Comparison of ENCODE assay signal across 19 cellular contexts in genomic region chr1:43436371-43436770, GRCh38. TPM values are rescaled to one million over a fixed set of nuclear protein-coding genes. Genes with fewer than 3 reads are reported as not detected.
DNase-seq lines count a peak whose midpoint lies in the region; ATAC-seq, FAIRE-seq and TF ChIP-seq lines count a peak whose summit lies in the region.
"Had no signal": no experiment of that assay in that cellular context is flagged by ENCODE, and none has a peak within 500 bp of the region (broad histone marks: within the 10 kb centered on the region; RNA-seq: fewer than 3 reads in every experiment).

No MANE protein-coding gene starts in this region.

- TF ChIP-seq CTCF in H1 (IDR thresholded peaks at IDR 0.05; ENCODE audit: control extremely low read depth in 1 of 3, insufficient read depth in 1 of 3, low read depth in 1 of 3, low read length in 3 of 3): no peak
- TF ChIP-seq CTCF in nephron (IDR thresholded peaks at IDR 0.05; ENCODE audit: unreplicated experiment in 3 of 3): no peak
- TF ChIP-seq CTCF in thoracic aorta (IDR thresholded peaks at IDR 0.05): no peak
- TF ChIP-seq CTCF in gastrocnemius medialis (IDR thresholded peaks at IDR 0.05 in 4 of 5, conservative IDR thresholded peaks at IDR 0.05 in 1 of 5): no peak

- H2BK120ac ChIP-seq in H1 (replicated peaks; ENCODE audit: low read depth, low read length): no peak overlapping the region

- H3K27ac ChIP-seq in H1 (ENCODE audit: low read depth, low read length) (0 out of 2 replicates have a peak overlapping the region, but pooled peaks have one; percentile 40), thoracic aorta (peak overlapping the region; percentile 65 to 67), gastrocnemius medialis (peak overlapping the region in 1 of 4 donors; percentile 37)
- H3K27ac ChIP-seq in naive thymus-derived CD4-positive, alpha-beta T cell (ENCODE audit: low read depth, low read length): no peak overlapping the region
- H3K27ac ChIP-seq: foreskin keratinocyte, WERI-Rb-1 had no signal

- H3K9me3 ChIP-seq in adipocyte (ENCODE audit: control insufficient read depth, low read length): no peaks in the 10 kb centered on the region
- H3K9me3 ChIP-seq in H1 (ENCODE audit: insufficient read depth in 2 of 2, low read depth in 1 of 2, low read length in 1 of 2): no peaks in the 10 kb centered on the region
- no peaks in the 10 kb centered on the region for H3K9me3 ChIP-seq in thoracic aorta
- no peaks in the 10 kb centered on the region for H3K9me3 ChIP-seq in gastrocnemius medialis
- H3K9me3 ChIP-seq in naive thymus-derived CD4-positive, alpha-beta T cell (ENCODE audit: control insufficient read depth in 2 of 3, low read length in 3 of 3): no peaks in the 10 kb centered on the region
- H3K9me3 ChIP-seq: mucosa of descending colon had no signal

- no peaks in the 10 kb centered on the region for H3K27me3 Mint-ChIP-seq in nephron (ENCODE audit: low read depth)
- H3K27me3 Mint-ChIP-seq in activated CD4-positive, alpha-beta memory T cell treated with anti-CD3 and anti-CD28 coated beads for 36 hours: no peaks in the 10 kb centered on the region
- no peaks in the 10 kb centered on the region for H3K27me3 Mint-ChIP-seq in naive thymus-derived CD4-positive, alpha-beta T cell
- H3K27me3 Mint-ChIP-seq: CD4-positive, alpha-beta memory T cell had no signal

- H3K23ac ChIP-seq in H1 (ENCODE audit: insufficient read length): no peak overlapping the region

- FAIRE-seq in H1 (lab: Jason Lieb, UNC): no peak
- FAIRE-seq: colon, GM12878 had no signal

- no peak overlapping the region for H4K91ac ChIP-seq in H1 (replicated peaks; ENCODE audit: insufficient read length, low read length)

- no peak for TF ChIP-seq RAD21 in H1 (IDR thresholded peaks at IDR 0.05 in 1 of 2, conservative IDR thresholded peaks at IDR 0.05 in 1 of 2; ENCODE audit: low read depth in 2 of 2, low read length in 2 of 2)

- no peak overlapping the region for H2AFZ ChIP-seq in H1 (ENCODE audit: low read length)

- DNase-seq in adipocyte (ENCODE audit: low read depth) (peak; percentile 27), H1 (ENCODE audit: low read depth in 1 of 2, low spot score in 2 of 2) (no peak), thoracic aorta (ENCODE audit: low spot score) (no peak), gastrocnemius medialis (no peak)
- no peak for DNase-seq in activated CD4-positive, alpha-beta memory T cell treated with anti-CD3 and anti-CD28 coated beads for 36 hours
- no peak for DNase-seq in naive thymus-derived CD4-positive, alpha-beta T cell
- DNase-seq: activated CD4-positive, alpha-beta T cell treated with anti-CD3 and anti-CD28 coated beads, Interleukin-2, amount 50 U/mL, for 48 hours; activated naive CD4-positive, alpha-beta T cell; activated T-cell treated with anti-CD3 and anti-CD28 coated beads for 4 hours; foreskin keratinocyte; left cardiac atrium; mucosa of descending colon; NCI-H1417 treated with DMSO at 0.1 percent for 48 hours; occipital lobe; WERI-Rb-1 had no signal

- no peaks in the 10 kb centered on the region for H3K9me3 Mint-ChIP-seq in nephron
- H3K9me3 Mint-ChIP-seq in activated CD4-positive, alpha-beta memory T cell treated with anti-CD3 and anti-CD28 coated beads for 36 hours: no peaks in the 10 kb centered on the region
- no peaks in the 10 kb centered on the region for H3K9me3 Mint-ChIP-seq in naive thymus-derived CD4-positive, alpha-beta T cell

- CTCF ChIA-PET in H1 (lab: Charles Lee; ENCODE audit: partially characterized antibody): interaction anchor here (0.6 kb wide), 1 partner anchor 1312 kb away, joined by 4 read pairs; no protein-coding TSS in a partner anchor
- CTCF ChIA-PET in activated CD4-positive, alpha-beta memory T cell treated with anti-CD3 and anti-CD28 coated beads for 36 hours (lab: Charles Lee): no interaction called here
- CTCF ChIA-PET in naive thymus-derived CD4-positive, alpha-beta T cell (lab: Charles Lee): no interaction called here

- peak overlapping the region; percentile 71 for H3K9ac ChIP-seq in adipocyte (ENCODE audit: low read length)
- no peak overlapping the region for H3K9ac ChIP-seq in H1 (replicated peaks in 1 of 4; ENCODE audit: extremely low read depth in 1 of 4, low read depth in 3 of 4, low read length in 3 of 4)

- H3K79me2 ChIP-seq in H1 (ENCODE audit: control insufficient read depth in 1 of 2, insufficient read depth in 2 of 2, low read length in 2 of 2): no peaks in the 10 kb centered on the region

- no peak overlapping the region for H2BK15ac ChIP-seq in H1 (ENCODE audit: low read length)

- no peak overlapping the region for H2BK12ac ChIP-seq in H1 (ENCODE audit: low read depth, low read length)

- in situ Hi-C loops in gastrocnemius medialis (cut with MboI; ENCODE audit: low sequenced_read_pairs in 4 of 4): no loop called here

- no peak overlapping the region for H3K56ac ChIP-seq in H1 (replicated peaks; ENCODE audit: insufficient read length, low read depth, low read length)

- no peaks in the 10 kb centered on the region for H3K79me1 ChIP-seq in H1 (ENCODE audit: low read depth, low read length)

- ATAC-seq in thoracic aorta (ENCODE audit: insufficient number of reproducible peaks, low FRiP score, low read depth) (no peak), gastrocnemius medialis (no peak)
- ATAC-seq in naive thymus-derived CD4-positive, alpha-beta T cell: no peak
- ATAC-seq: foreskin keratinocyte, GM12878 had no signal

- no peak for TF ChIP-seq EP300 in H1 (IDR thresholded peaks at IDR 0.05; ENCODE audit: borderline replicate concordance in 1 of 2, low read depth in 2 of 2, low read length in 2 of 2)

- no peak overlapping the region for H2BK5ac ChIP-seq in H1 (ENCODE audit: low read depth, low read length)

- peaks cover 0 to 4% of the 10 kb centered on the region in 2 experiments for H4K20me1 ChIP-seq in H1 (replicated peaks in 1 of 2; ENCODE audit: control insufficient read depth in 1 of 2, insufficient read depth in 2 of 2, low read length in 2 of 2)

- no peaks in the 10 kb centered on the region for H3K23me2 ChIP-seq in H1 (ENCODE audit: low read depth, low read length)

- H4K8ac ChIP-seq in H1 (ENCODE audit: extremely low read depth, insufficient read depth, low read length): no peak overlapping the region

- intact Hi-C loops in activated CD4-positive, alpha-beta memory T cell treated with anti-CD3 and anti-CD28 coated beads for 36 hours (cut with micrococcal nuclease): no loop called here
- intact Hi-C loops in gastrocnemius medialis (cut with DNase I; ENCODE audit: low total_unique reads): no loop called here
- intact Hi-C loops in naive thymus-derived CD4-positive, alpha-beta T cell (cut with micrococcal nuclease): no loop called here

- no peak overlapping the region for H3K4me3 Mint-ChIP-seq in nephron
- H3K4me3 Mint-ChIP-seq in activated CD4-positive, alpha-beta memory T cell treated with anti-CD3 and anti-CD28 coated beads for 36 hours: no peak overlapping the region
- no peak overlapping the region for H3K4me3 Mint-ChIP-seq in naive thymus-derived CD4-positive, alpha-beta T cell
- H3K4me3 Mint-ChIP-seq: CD4-positive, alpha-beta memory T cell had no signal

- H3K4ac ChIP-seq in H1 (replicated peaks; ENCODE audit: insufficient read length, low read depth, low read length): no peak overlapping the region

- peaks cover 74% of the 10 kb centered on the region for H3K36me3 ChIP-seq in adipocyte (ENCODE audit: control insufficient read depth, insufficient read depth, low read length, severe bottlenecking)
- H3K36me3 ChIP-seq in H1 (ENCODE audit: control insufficient read depth in 2 of 4, insufficient read depth in 4 of 4, low read length in 3 of 4): peaks cover 2 to 26% (median 10%) of the 10 kb centered on the region in 4 experiments
- H3K36me3 ChIP-seq in thoracic aorta: peaks cover 69% of the 10 kb centered on the region
- H3K36me3 ChIP-seq in gastrocnemius medialis: peaks cover 0 to 82% of the 10 kb centered on the region in 2 donors
- peaks cover 6 to 93% (median 15%) of the 10 kb centered on the region in 3 experiments for H3K36me3 ChIP-seq in naive thymus-derived CD4-positive, alpha-beta T cell (ENCODE audit: control insufficient read depth in 2 of 3, insufficient read depth in 3 of 3, low read length in 3 of 3)

- no peak overlapping the region for H3K14ac ChIP-seq in H1 (ENCODE audit: insufficient read length)

- no peak overlapping the region for H2AK5ac ChIP-seq in H1 (ENCODE audit: low read depth, low read length)

- H3K27ac Mint-ChIP-seq in nephron: peak overlapping the region; percentile 1 to 38 (median 6)
- H3K27ac Mint-ChIP-seq in activated CD4-positive, alpha-beta memory T cell treated with anti-CD3 and anti-CD28 coated beads for 36 hours: no peak overlapping the region
- peak overlapping the region in 4 of 9 donors; percentile 30 to 66 (median 52) for H3K27ac Mint-ChIP-seq in naive thymus-derived CD4-positive, alpha-beta T cell

- no peak overlapping the region for H3K18ac ChIP-seq in H1 (ENCODE audit: extremely low read depth, low read length)

- peaks cover 5% of the 10 kb centered on the region for H3K4me1 Mint-ChIP-seq in nephron
- H3K4me1 Mint-ChIP-seq in activated CD4-positive, alpha-beta memory T cell treated with anti-CD3 and anti-CD28 coated beads for 36 hours (ENCODE audit: low read depth): no peaks in the 10 kb centered on the region
- peaks cover 0 to 7% (median 0%) of the 10 kb centered on the region in 7 donors for H3K4me1 Mint-ChIP-seq in naive thymus-derived CD4-positive, alpha-beta T cell
- H3K4me1 Mint-ChIP-seq: CD4-positive, alpha-beta memory T cell had no signal

- H3K4me3 ChIP-seq in adipocyte (ENCODE audit: low read length) (peak overlapping the region; percentile 36), H1 (ENCODE audit: extremely low read depth in 1 of 4, insufficient read depth in 2 of 4, low read depth in 3 of 4, low read length in 4 of 4) (no peak overlapping the region), thoracic aorta (no peak overlapping the region), gastrocnemius medialis (no peak overlapping the region)
- H3K4me3 ChIP-seq in naive thymus-derived CD4-positive, alpha-beta T cell (ENCODE audit: low read length): no peak overlapping the region
- H3K4me3 ChIP-seq: GM12878, mucosa of descending colon had no signal

- TF ChIP-seq POLR2A in H1 (IDR thresholded peaks at IDR 0.05; ENCODE audit: control extremely low read depth in 1 of 2, low read depth in 2 of 2, low read length in 2 of 2) (no peak), gastrocnemius medialis (IDR thresholded peaks at IDR 0.05) (no peak)

- WGBS in H1 (ENCODE audit: extremely low coverage in 1 of 2, insufficient coverage in 1 of 2, insufficient read length in 1 of 2, insufficient replicate concordance in 2 of 2, low coverage in 1 of 2, low lambda C conversion rate in 2 of 2, missing lambda C conversion rate in 1 of 2), 2 experiments: 89% methylated on average over 3 of the region's 3 CpGs; no CpG with 5 or more reads in 1 of the 2 experiments

- peaks cover 40% of the 10 kb centered on the region for H3K4me1 ChIP-seq in adipocyte (ENCODE audit: control insufficient read depth, insufficient read depth, low read length)
- no peaks in the 10 kb centered on the region for H3K4me1 ChIP-seq in H1 (replicated peaks in 1 of 4; ENCODE audit: control insufficient read depth in 3 of 4, insufficient read depth in 4 of 4, low read length in 3 of 4)
- H3K4me1 ChIP-seq in thoracic aorta (ENCODE audit: control insufficient read depth in 1 of 2, low read depth in 2 of 2): peaks cover 0 to 9% of the 10 kb centered on the region in 2 donors
- H3K4me1 ChIP-seq in gastrocnemius medialis: no peaks in the 10 kb centered on the region
- no peaks in the 10 kb centered on the region for H3K4me1 ChIP-seq in naive thymus-derived CD4-positive, alpha-beta T cell (ENCODE audit: control insufficient read depth in 2 of 2, insufficient read depth in 2 of 2, low read length in 2 of 2)
- H3K4me1 ChIP-seq: foreskin keratinocyte had no signal

- no peak overlapping the region for H3K4me2 ChIP-seq in H1 (ENCODE audit: insufficient read depth in 1 of 2, low read depth in 2 of 2, low read length in 2 of 2)

- H3K27me3 ChIP-seq in adipocyte (replicated peaks; ENCODE audit: control insufficient read depth, insufficient read depth, low read length): no peaks in the 10 kb centered on the region
- H3K27me3 ChIP-seq in H1 (replicated peaks in 1 of 4; ENCODE audit: control insufficient read depth in 3 of 4, extremely low read depth in 1 of 4, insufficient read depth in 3 of 4, low read length in 3 of 4): no peaks in the 10 kb centered on the region
- H3K27me3 ChIP-seq in thoracic aorta (replicated peaks; ENCODE audit: insufficient read depth): no peaks in the 10 kb centered on the region
- no peaks in the 10 kb centered on the region for H3K27me3 ChIP-seq in gastrocnemius medialis
- H3K27me3 ChIP-seq in naive thymus-derived CD4-positive, alpha-beta T cell (ENCODE audit: control insufficient read depth in 2 of 2, insufficient read depth in 2 of 2, low read length in 2 of 2): no peaks in the 10 kb centered on the region
- H3K27me3 ChIP-seq: foreskin keratinocyte had no signal

- POLR2A ChIA-PET in H1 (lab: Charles Lee; ENCODE audit: partially characterized antibody): no interaction called here
- POLR2A ChIA-PET in activated CD4-positive, alpha-beta memory T cell treated with anti-CD3 and anti-CD28 coated beads for 36 hours (lab: Charles Lee): no interaction called here
- POLR2A ChIA-PET in naive thymus-derived CD4-positive, alpha-beta T cell (lab: Charles Lee): interaction anchor here (1.5 kb wide), 1 partner anchor 46 kb away, joined by 3 read pairs; no protein-coding TSS in a partner anchor

- H2BK20ac ChIP-seq in H1 (ENCODE audit: low read length): no peak overlapping the region

- no peak overlapping the region for H4K5ac ChIP-seq in H1 (ENCODE audit: insufficient read length, low read depth, low read length)

- peaks cover 61% of the 10 kb centered on the region for H3K36me3 Mint-ChIP-seq in nephron (ENCODE audit: low read depth)
- peaks cover 23% of the 10 kb centered on the region for H3K36me3 Mint-ChIP-seq in activated CD4-positive, alpha-beta memory T cell treated with anti-CD3 and anti-CD28 coated beads for 36 hours
- peaks cover 0 to 67% (median 6%) of the 10 kb centered on the region in 5 donors for H3K36me3 Mint-ChIP-seq in naive thymus-derived CD4-positive, alpha-beta T cell

RNA-seq across cellular contexts. Expression of gene HYI, which starts 17.4 kb away (rescaled TPM):
- total RNA-seq in H1 (2021; fragmentation: NEBNext Ultra II Directional; extraction: Animal tissue kit (Norgen Biotek cat#: 25700)): 17.0 and 17.7 TPM in 2 replicates
- polyA plus RNA-seq in H1 (2011; rRNA removed): 14.4 and 21.8 TPM in 2 replicates
- 19.0 TPM for polyA plus RNA-seq in H1 (2011; cell fraction: cytosol; rRNA removed)
- polyA plus RNA-seq in H1 (2011; cell fraction: nucleus; rRNA removed): 61.7 TPM
- polyA plus RNA-seq in H1 (2012, experiment 1 of 2): 17.4 to 26.8 TPM (median 22.2 TPM) in 4 replicates
- 13.2 TPM for polyA plus RNA-seq in H1 (2012, experiment 2 of 2)
- 9.6 TPM for polyA plus RNA-seq in H1 (2013, experiment 1 of 2)
- 10.0 TPM for polyA plus RNA-seq in H1 (2013, experiment 2 of 2)
- polyA minus RNA-seq in H1 (2011; rRNA and poly(A)+ RNA removed): 4.2 and 8.0 TPM in 2 replicates
- 10.1 TPM for polyA minus RNA-seq in H1 (2011; cell fraction: cytosol; rRNA and poly(A)+ RNA removed)
- 19.7 TPM for polyA minus RNA-seq in H1 (2011; cell fraction: nucleus; rRNA and poly(A)+ RNA removed)
- total RNA-seq in thoracic aorta (10 to 100 TPM; 57.7 to 70.0 TPM), gastrocnemius medialis (10 to 100 TPM in 2 of 4 donors, 1 to 10 TPM in 2; 7.4 to 13.4 (median 10.7) TPM)
- total RNA-seq in activated CD4-positive, alpha-beta memory T cell treated with anti-CD3 and anti-CD28 coated beads for 36 hours: 10 to 100 TPM; 11.9 to 13.9 TPM
- 10 to 100 TPM; 15.8 to 29.3 (median 26.8) TPM for total RNA-seq in naive thymus-derived CD4-positive, alpha-beta T cell
- 1 to 10 TPM; 4.4 to 5.6 TPM for polyA plus RNA-seq in naive thymus-derived CD4-positive, alpha-beta T cell

RNA-seq across cellular contexts. Expression of gene SZT2, which starts 46.7 kb away (rescaled TPM):
- total RNA-seq in H1 (2021; fragmentation: NEBNext Ultra II Directional; extraction: Animal tissue kit (Norgen Biotek cat#: 25700)): 12.9 and 13.8 TPM in 2 replicates
- polyA plus RNA-seq in H1 (2011; rRNA removed): 4.7 and 8.0 TPM in 2 replicates
- polyA plus RNA-seq in H1 (2011; cell fraction: cytosol; rRNA removed): 3.8 TPM
- polyA plus RNA-seq in H1 (2011; cell fraction: nucleus; rRNA removed): 35.9 TPM
- polyA plus RNA-seq in H1 (2012, experiment 1 of 2): 6.5 to 8.1 TPM (median 6.7 TPM) in 4 replicates
- 13.4 TPM for polyA plus RNA-seq in H1 (2012, experiment 2 of 2)
- 5.2 TPM for polyA plus RNA-seq in H1 (2013, experiment 1 of 2)
- 3.5 TPM for polyA plus RNA-seq in H1 (2013, experiment 2 of 2)
- 30.2 and 31.0 TPM in 2 replicates for polyA minus RNA-seq in H1 (2011; rRNA and poly(A)+ RNA removed)
- polyA minus RNA-seq in H1 (2011; cell fraction: cytosol; rRNA and poly(A)+ RNA removed): 6.6 TPM
- 40.9 TPM for polyA minus RNA-seq in H1 (2011; cell fraction: nucleus; rRNA and poly(A)+ RNA removed)
- total RNA-seq in thoracic aorta (10 to 100 TPM; 50.0 to 65.3 TPM), gastrocnemius medialis (10 to 100 TPM; 15.9 to 20.9 (median 17.9) TPM)
- 10 to 100 TPM; 27.3 to 37.6 TPM for total RNA-seq in activated CD4-positive, alpha-beta memory T cell treated with anti-CD3 and anti-CD28 coated beads for 36 hours
- 100 to 1,000 TPM in 4 of 5 experiments, 10 to 100 TPM in 1; 80.5 to 153 (median 131) TPM for total RNA-seq in naive thymus-derived CD4-positive, alpha-beta T cell
- 1 to 10 TPM; 4.4 to 8.9 TPM for polyA plus RNA-seq in naive thymus-derived CD4-positive, alpha-beta T cell

RNA-seq across cellular contexts. Expression of gene MED8, which starts 46.8 kb away (rescaled TPM):
- 19.5 and 20.6 TPM in 2 replicates for total RNA-seq in H1 (2021; fragmentation: NEBNext Ultra II Directional; extraction: Animal tissue kit (Norgen Biotek cat#: 25700))
- polyA plus RNA-seq in H1 (2011; rRNA removed): 6.7 and 7.0 TPM in 2 replicates
- 9.7 TPM for polyA plus RNA-seq in H1 (2011; cell fraction: cytosol; rRNA removed)
- polyA plus RNA-seq in H1 (2011; cell fraction: nucleus; rRNA removed): 13.6 TPM
- 19.8 to 23.8 TPM (median 22.3 TPM) in 4 replicates for polyA plus RNA-seq in H1 (2012, experiment 1 of 2)
- polyA plus RNA-seq in H1 (2012, experiment 2 of 2): 8.5 TPM
- polyA plus RNA-seq in H1 (2013, experiment 1 of 2): 12.8 TPM
- polyA plus RNA-seq in H1 (2013, experiment 2 of 2): 14.3 TPM
- 5.1 and 9.8 TPM in 2 replicates for polyA minus RNA-seq in H1 (2011; rRNA and poly(A)+ RNA removed)
- polyA minus RNA-seq in H1 (2011; cell fraction: cytosol; rRNA and poly(A)+ RNA removed): 5.2 TPM
- 13.1 TPM for polyA minus RNA-seq in H1 (2011; cell fraction: nucleus; rRNA and poly(A)+ RNA removed)
- total RNA-seq in thoracic aorta (10 to 100 TPM; 33.8 to 52.7 TPM), gastrocnemius medialis (10 to 100 TPM; 14.9 to 30.8 (median 23.8) TPM)
- total RNA-seq in activated CD4-positive, alpha-beta memory T cell treated with anti-CD3 and anti-CD28 coated beads for 36 hours: 10 to 100 TPM; 38.9 to 39.4 TPM
- total RNA-seq in naive thymus-derived CD4-positive, alpha-beta T cell: 10 to 100 TPM; 14.5 to 37.8 (median 30.1) TPM
- 10 to 100 TPM; 28.8 to 53.8 TPM for polyA plus RNA-seq in naive thymus-derived CD4-positive, alpha-beta T cell
